In the genomic region with DNA sequence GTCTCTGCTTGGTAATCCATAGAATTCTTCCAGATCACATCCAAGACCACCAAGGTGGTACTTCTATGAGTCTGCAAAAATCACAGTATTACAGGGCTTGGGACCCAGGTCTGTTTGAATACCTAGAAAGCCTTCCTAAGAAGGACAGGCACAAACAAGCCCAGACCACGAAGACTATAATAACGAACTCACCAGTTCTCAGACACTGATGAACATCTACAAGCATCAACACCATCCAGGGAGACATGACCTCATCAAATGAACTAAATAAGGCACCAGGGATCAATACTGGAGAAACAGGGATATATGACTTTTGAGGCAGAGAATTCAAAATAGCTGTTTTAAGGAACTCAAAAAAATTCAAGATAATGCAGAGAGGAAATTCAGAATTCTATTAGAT, we compare ENCODE assay signal across 1 cellular context.
TF ChIP-seq lines count a peak whose summit lies in the region.

No MANE protein-coding gene starts in this region.

TF ChIP-seq in HepG2, 621 proteins besides CTCF, POLR2A, EP300 and RAD21:
- TF ChIP-seq SMARCC2 (IDR thresholded peaks at IDR 0.05) (no peak), ATF7 (IDR thresholded peaks at IDR 0.05) (peak; percentile 65), ATF7 (CRISPR knock-in tag; IDR thresholded peaks at IDR 0.05) (no peak)
- TF ChIP-seq, protein P1, sequence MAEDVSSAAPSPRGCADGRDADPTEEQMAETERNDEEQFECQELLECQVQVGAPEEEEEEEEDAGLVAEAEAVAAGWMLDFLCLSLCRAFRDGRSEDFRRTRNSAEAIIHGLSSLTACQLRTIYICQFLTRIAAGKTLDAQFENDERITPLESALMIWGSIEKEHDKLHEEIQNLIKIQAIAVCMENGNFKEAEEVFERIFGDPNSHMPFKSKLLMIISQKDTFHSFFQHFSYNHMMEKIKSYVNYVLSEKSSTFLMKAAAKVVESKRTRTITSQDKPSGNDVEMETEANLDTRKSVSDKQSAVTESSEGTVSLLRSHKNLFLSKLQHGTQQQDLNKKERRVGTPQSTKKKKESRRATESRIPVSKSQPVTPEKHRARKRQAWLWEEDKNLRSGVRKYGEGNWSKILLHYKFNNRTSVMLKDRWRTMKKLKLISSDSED (CRISPR knock-in tag; IDR thresholded peaks at IDR 0.05) = no peak
